Comparison of ENCODE assay signal across 20 cellular contexts in the genomic region with DNA sequence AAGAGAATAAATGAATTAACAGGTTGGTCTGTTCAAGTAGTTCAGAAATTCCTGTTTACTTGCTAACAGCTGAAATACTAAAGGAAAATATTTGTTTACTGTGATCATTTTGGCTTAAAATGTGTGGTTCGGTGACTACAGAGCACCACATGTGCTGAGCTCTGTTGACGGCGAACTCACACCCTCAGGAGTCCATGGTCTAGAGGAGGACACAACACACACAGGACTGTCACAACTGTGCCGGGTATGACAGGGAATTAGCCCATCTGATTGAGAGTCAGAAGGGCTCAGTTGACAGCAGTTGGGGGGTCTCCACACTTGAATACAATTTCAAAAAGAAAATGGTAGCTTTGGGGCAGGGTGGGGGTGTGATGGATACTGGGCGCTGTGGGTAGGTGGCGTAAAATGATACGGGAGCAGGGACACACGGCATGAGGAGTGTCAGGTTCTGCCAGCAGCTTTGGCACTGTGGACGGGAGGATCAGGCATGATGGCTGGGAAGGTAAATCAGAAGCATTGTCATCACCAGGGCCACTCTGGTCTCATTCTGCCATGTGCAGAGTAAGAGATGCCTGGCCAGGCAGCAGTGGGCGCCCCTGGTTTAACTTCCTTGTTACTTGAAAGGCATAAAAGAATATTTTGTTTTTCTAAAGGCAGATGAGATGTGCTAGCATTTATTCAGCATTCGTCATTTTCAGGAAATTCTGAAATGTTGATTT. TPM values are rescaled to one million over a fixed set of nuclear protein-coding genes. Genes with fewer than 3 reads are reported as not detected.
A peak's percentile ranks its signal among the peaks of the same experiment; 100 is the strongest.
DNase-seq lines count a peak whose midpoint lies in the region; ATAC-seq and TF ChIP-seq lines count a peak whose summit lies in the region.
"Had no signal": no experiment of that assay in that cellular context is flagged by ENCODE, and none has a peak within 500 bp of the region (broad histone marks: within the 10 kb centered on the region; RNA-seq: fewer than 3 reads in every experiment).

No MANE protein-coding gene starts in this region.

- ATAC-seq in GM18517 (IDR thresholded peaks at IDR 0.05; ENCODE audit: unreplicated experiment) (peak; percentile 32), GM21447 (IDR thresholded peaks at IDR 0.05; ENCODE audit: unreplicated experiment) (peak; percentile 14), HG03135 (IDR thresholded peaks at IDR 0.05; ENCODE audit: unreplicated experiment) (peak; percentile 29)
- ATAC-seq: activated naive CD8-positive, alpha-beta T cell treated with anti-CD3 and anti-CD28 coated beads, Interleukin-2, amount 50 U/mL, for 24 hours; left colon; stimulated activated naive CD8-positive, alpha-beta T cell treated with anti-CD3 and anti-CD28 coated beads, Interleukin-15, Interleukin-2, amounts not matched to agents 100 U/mL and 50 U/mL, for 24 hours had no signal

- TF ChIP-seq CTCF in kidney epithelial cell (IDR thresholded peaks at IDR 0.05; ENCODE audit: insufficient read depth, low read length, poor library complexity, severe bottlenecking), result peak; percentile 12

- H3K4me3 ChIP-seq in kidney epithelial cell (ENCODE audit: low read depth, low read length), result no peak overlapping the region
- H3K4me3 ChIP-seq: spleen had no signal

- peaks cover 7% of the 10 kb centered on the region for H3K36me3 ChIP-seq in kidney epithelial cell (ENCODE audit: control insufficient read depth, insufficient read depth, low read length)

- no peaks in the 10 kb centered on the region for H3K27me3 ChIP-seq in kidney epithelial cell (ENCODE audit: control insufficient read depth, insufficient read depth, low read length)
- H3K27me3 ChIP-seq: spleen had no signal

- DNase-seq in kidney epithelial cell (ENCODE audit: low read depth) (no peak), LoVo (ENCODE audit: low spot score) (no peak), NOMO-1 treated with dmso at 0.1 percent for 144 hours (lab: John Stamatoyannopoulos, UW; ENCODE audit: unreplicated experiment) (no peak), NCI-H226 (no peak)
- DNase-seq in effector CD4-positive, alpha-beta T cell, result no peak
- DNase-seq: activated naive CD8-positive, alpha-beta T cell treated with anti-CD3 and anti-CD28 coated beads, Interleukin-2, amount 50 U/mL, for 24 hours; activated T-cell treated with anti-CD3 and anti-CD28 coated beads, Interleukin-2, amount 50 U/mL, for 48 hours; caudate nucleus; effector memory CD4-positive, alpha-beta T cell; left colon; NCI-H2029 treated with DMSO at 0.1 percent for 48 hours; NCI-H526; spleen; stimulated activated naive CD8-positive, alpha-beta T cell treated with anti-CD3 and anti-CD28 coated beads, Interleukin-15, Interleukin-2, amounts not matched to agents 100 U/mL and 50 U/mL, for 24 hours had no signal

RNA-seq across cellular contexts. Expression of a gene that starts 33.3 kb away (rescaled TPM):
- total RNA-seq in kidney epithelial cell, result not detected in 2 replicates
- total RNA-seq: left colon, myocyte, posterior vena cava, spleen, urinary bladder had no signal

RNA-seq across cellular contexts. Expression of a gene that starts 35.5 kb away (rescaled TPM):
- total RNA-seq in kidney epithelial cell, result not detected in 2 replicates
- total RNA-seq: left colon, myocyte, posterior vena cava, spleen, urinary bladder had no signal
